ENCODE assay signal across 1 cellular context in genomic region chr19:58386576-58387337, GRCh38.
TF ChIP-seq lines count a peak whose summit lies in the region.

Gene RPS5 (plus strand): TSS chr19:58387269. CDS start chr19:58388138, 869 bp downstream.

TF ChIP-seq in HEK293, 187 proteins besides CTCF, POLR2A, EP300 and RAD21 (continued from another document and continues in another):
- TF ChIP-seq HOXD13 (CRISPR knock-in tag; IDR thresholded peaks at IDR 0.05; ENCODE audit: borderline replicate concordance), result peak; percentile 57; the same call in 1 of the 2 replicates
- TF ChIP-seq ZNF654 (tag by site-specific recombination; IDR thresholded peaks at IDR 0.05; ENCODE audit: low read depth), result no peak
- TF ChIP-seq ZNF394 (tag by site-specific recombination; IDR thresholded peaks at IDR 0.05; ENCODE audit: borderline replicate concordance), result 0 out of 2 replicates have a peak, but pooled peaks have one; percentile 11
- no peak for TF ChIP-seq GLI2 (tag by site-specific recombination; IDR thresholded peaks at IDR 0.05; ENCODE audit: borderline replicate concordance, low read depth)
- TF ChIP-seq ZBTB26 (tag by site-specific recombination; optimal IDR thresholded peaks at IDR 0.05), result peak; percentile 93
- TF ChIP-seq ZNF416 (tag by site-specific recombination; IDR thresholded peaks at IDR 0.05), result no peak
- TF ChIP-seq YY1 (tag by site-specific recombination; IDR thresholded peaks at IDR 0.05), result peak; percentile 62
- TF ChIP-seq ZNF404 (tag by site-specific recombination; IDR thresholded peaks at IDR 0.05), result no peak
- no peak for TF ChIP-seq ZNF132 (tag by site-specific recombination; IDR thresholded peaks at IDR 0.05; ENCODE audit: borderline replicate concordance)
- TF ChIP-seq ZNF133 (tag by site-specific recombination; IDR thresholded peaks at IDR 0.05), result no peak
- TF ChIP-seq ZNF26 (tag by site-specific recombination; IDR thresholded peaks at IDR 0.05), result no peak
- TF ChIP-seq ZBTB48 (tag by site-specific recombination; IDR thresholded peaks at IDR 0.05), result 0 out of 2 replicates have a peak, but pooled peaks have one; percentile 17
- TF ChIP-seq WT1 (tag by site-specific recombination; IDR thresholded peaks at IDR 0.05), result 0 out of 2 replicates have a peak, but pooled peaks have one; percentile 24
- peak; percentile 83 for TF ChIP-seq ZBTB17 (tag by site-specific recombination; IDR thresholded peaks at IDR 0.05)
- no peak for TF ChIP-seq ZNF585B (tag by site-specific recombination; IDR thresholded peaks at IDR 0.05)
- no peak for TF ChIP-seq TCF7L2 (IDR thresholded peaks at IDR 0.05; ENCODE audit: borderline replicate concordance, low read depth, low read length)
- peak; percentile 88 for TF ChIP-seq ZBTB11 (tag by site-specific recombination; conservative IDR thresholded peaks at IDR 0.05; ENCODE audit: low read depth)
- TF ChIP-seq ZNF423 (tag by site-specific recombination; IDR thresholded peaks at IDR 0.05), result no peak
- no peak for TF ChIP-seq ZBTB6 (tag by site-specific recombination; IDR thresholded peaks at IDR 0.05)
- peak; percentile 93; the same call in 1 of the 2 replicates for TF ChIP-seq ZNF580 (tag by site-specific recombination; IDR thresholded peaks at IDR 0.05)
- 0 out of 2 replicates have a peak, but pooled peaks have one; percentile 28 for TF ChIP-seq ZNF10 (tag by site-specific recombination; IDR thresholded peaks at IDR 0.05)
- TF ChIP-seq PRDM2 (tag by site-specific recombination; IDR thresholded peaks at IDR 0.05; ENCODE audit: borderline replicate concordance), result no peak
- TF ChIP-seq ZNF704 (tag by site-specific recombination; IDR thresholded peaks at IDR 0.05), result no peak
- no peak for TF ChIP-seq GLIS2 (tag by site-specific recombination; IDR thresholded peaks at IDR 0.05)
- TF ChIP-seq ZNF169 (tag by site-specific recombination; IDR thresholded peaks at IDR 0.05), result no peak
- TF ChIP-seq SP3 (tag by site-specific recombination; IDR thresholded peaks at IDR 0.05), result peak; percentile 57
- TF ChIP-seq HIC1 (tag by site-specific recombination; IDR thresholded peaks at IDR 0.05), result peak; percentile 88
- TF ChIP-seq ZNF37A (tag by site-specific recombination; IDR thresholded peaks at IDR 0.05), result no peak
- peak; percentile 32 for TF ChIP-seq ZSCAN4 (tag by site-specific recombination; IDR thresholded peaks at IDR 0.05)
- TF ChIP-seq ZBTB20 (tag by site-specific recombination; IDR thresholded peaks at IDR 0.05), result peak; percentile 73
- TF ChIP-seq ZNF549 (tag by site-specific recombination; IDR thresholded peaks at IDR 0.05), result no peak
- peak; percentile 63; the same call in 1 of the 2 replicates for TF ChIP-seq ZBTB8A (tag by site-specific recombination; IDR thresholded peaks at IDR 0.05)
- TF ChIP-seq SETDB1 (IDR thresholded peaks at IDR 0.05; ENCODE audit: insufficient read length, low read length), result no peak
- no peak for TF ChIP-seq TSHZ1 (tag by site-specific recombination; IDR thresholded peaks at IDR 0.05; ENCODE audit: borderline replicate concordance)
